1 cellular context compared by ENCODE assay signal in genomic region chr3:171157286-171157685, GRCh38.
TF ChIP-seq lines count a peak whose summit lies in the region.

No MANE protein-coding gene starts in this region.

TF ChIP-seq in H1, 55 proteins besides CTCF, POLR2A, EP300 and RAD21 (continued from another document):
- no peak for TF ChIP-seq KDM4A (IDR thresholded peaks at IDR 0.05; ENCODE audit: low read depth, low read length, severe bottlenecking)
